In the genomic region with DNA sequence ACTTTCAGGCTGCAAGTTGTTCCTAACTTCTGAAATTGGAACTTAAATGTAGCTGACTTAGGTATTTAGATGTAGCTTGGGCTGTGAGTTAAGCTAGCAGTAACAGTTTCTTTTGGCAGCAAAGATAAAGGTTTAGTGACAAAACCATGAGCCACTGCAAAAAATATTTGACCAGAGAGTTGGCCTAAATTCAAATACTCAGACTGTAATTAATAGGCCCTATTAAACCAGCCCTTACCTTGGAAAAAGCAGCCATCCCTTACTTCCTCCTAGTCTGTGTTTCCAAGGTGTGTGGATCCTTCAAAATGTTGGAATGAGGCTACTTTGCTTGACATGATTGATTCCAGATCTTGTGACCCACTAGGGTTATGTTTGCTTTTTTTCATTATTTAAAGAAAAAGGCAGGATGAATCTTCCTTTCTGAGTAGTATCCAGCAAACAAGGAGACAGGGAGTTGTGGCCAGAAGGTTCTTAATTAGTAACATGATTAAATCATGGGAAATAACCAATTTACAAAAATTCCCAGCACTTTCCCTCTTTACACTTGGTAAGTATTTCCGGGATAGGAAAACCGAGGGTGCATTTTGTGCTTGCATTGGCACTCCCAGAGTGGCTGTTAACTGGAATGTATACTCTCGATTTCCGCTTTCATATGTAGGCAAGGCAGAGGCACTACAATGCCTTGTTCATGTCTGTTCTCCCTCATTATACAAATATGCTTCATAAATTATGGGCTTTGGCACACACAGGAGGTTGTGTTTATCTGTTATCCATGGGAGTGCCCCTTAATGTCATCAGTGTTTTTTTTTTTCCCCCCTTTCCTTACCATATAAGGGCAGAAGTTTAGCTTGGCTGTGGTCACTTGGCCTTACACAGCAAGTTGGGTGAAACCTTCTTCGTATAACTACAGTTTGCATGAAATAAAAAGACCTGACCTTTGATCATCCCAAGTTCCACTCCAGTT, we compare ENCODE assay signal across 9 cellular contexts. TPM values are rescaled to one million over a fixed set of nuclear protein-coding genes. Genes with fewer than 3 reads are reported as not detected.
DNase-seq lines count a peak whose midpoint lies in the region; ATAC-seq, FAIRE-seq and TF ChIP-seq lines count a peak whose summit lies in the region.
"Had no signal": no experiment of that assay in that cellular context is flagged by ENCODE, and none has a peak within 500 bp of the region (broad histone marks: within the 10 kb centered on the region; RNA-seq: fewer than 3 reads in every experiment).

No MANE protein-coding gene starts in this region.

- H3K27ac ChIP-seq in endothelial cell of umbilical vein (ENCODE audit: insufficient read depth, low read depth, low read length) = peak overlapping the region; percentile 67

- BruUV-seq in endothelial cell of umbilical vein (replicated peaks; lab: Mats Ljungman, UMichigan) = TSS peak; percentile 65

- intact Hi-C loops in endothelial cell of umbilical vein (cut with micrococcal nuclease) = loop anchor here (1.0 to 5.0 kb wide), 2 partner anchors 154 to 451 kb away; partner anchors contain the start of gene USP3

- H3K79me2 ChIP-seq in endothelial cell of umbilical vein (ENCODE audit: control insufficient read depth, insufficient read depth, low read length) = peaks cover 83% of the 10 kb centered on the region

- no peak overlapping the region for H2AFZ ChIP-seq in endothelial cell of umbilical vein (ENCODE audit: low read depth, low read length)

- peaks cover 78% of the 10 kb centered on the region for H3K4me1 ChIP-seq in endothelial cell of umbilical vein (ENCODE audit: control insufficient read depth, extremely low read depth, insufficient read depth, low read length)

- peak overlapping the region; percentile 22 for H3K9ac ChIP-seq in endothelial cell of umbilical vein (replicated peaks; ENCODE audit: extremely low read depth, insufficient read depth, low read length)

- H3K9me3 Mint-ChIP-seq in progenitor cell of endocrine pancreas (ENCODE audit: low read depth) = no peaks in the 10 kb centered on the region

- POLR2A ChIA-PET in endothelial cell of umbilical vein (lab: Charles Lee) = no interaction called here

- H3K4me3 ChIP-seq in endothelial cell of umbilical vein (replicated peaks in 1 of 3; ENCODE audit: insufficient read depth in 1 of 3, low read depth in 1 of 3, low read length in 3 of 3) = peak overlapping the region in 1 of 3 experiments; percentile 13

- CTCF ChIA-PET in endothelial cell of umbilical vein (lab: Charles Lee) = interaction anchor here (1.1 kb wide), 1 partner anchor 204 kb away, joined by 3 read pairs; no protein-coding TSS in a partner anchor

- H4K20me1 ChIP-seq in endothelial cell of umbilical vein (replicated peaks; ENCODE audit: control insufficient read depth, extremely low read depth, insufficient read depth, low read length) = peaks cover 2% of the 10 kb centered on the region

- peak; percentile 74 for DNase-seq in Daoy (ENCODE audit: low read depth)
- peak; percentile 98 for DNase-seq in NCI-H526 treated with DMSO at 0.1 percent for 48 hours (lab: John Stamatoyannopoulos, UW)
- DNase-seq in endothelial cell of umbilical vein (ENCODE audit: low read depth, low spot score) = peak; percentile 90
- no peak for DNase-seq in progenitor cell of endocrine pancreas (ENCODE audit: low spot score, unreplicated experiment)
- DNase-seq in NCI-H128 (lab: John Stamatoyannopoulos, UW; ENCODE audit: unreplicated experiment) = no peak
- DNase-seq in activated CD4-positive, alpha-beta T cell treated with anti-CD3 and anti-CD28 coated beads for 1 hour = no peak
- DNase-seq in mucosa of gallbladder (ENCODE audit: low spot score) = no peak
- DNase-seq: NCI-H187 treated with DMSO at 0.1 percent for 48 hours had no signal

- TF ChIP-seq CTCF in endothelial cell of umbilical vein (IDR thresholded peaks at IDR 0.05; ENCODE audit: extremely low read depth in 1 of 2, insufficient read depth in 1 of 2, low read depth in 1 of 2, low read length in 2 of 2) = no peak
- TF ChIP-seq CTCF in progenitor cell of endocrine pancreas (IDR thresholded peaks at IDR 0.05; ENCODE audit: unreplicated experiment) = no peak

- H3K27ac Mint-ChIP-seq in progenitor cell of endocrine pancreas = peak overlapping the region; percentile 61

- peaks cover 2% of the 10 kb centered on the region for H3K36me3 Mint-ChIP-seq in progenitor cell of endocrine pancreas (ENCODE audit: insufficient read depth)

- no peaks in the 10 kb centered on the region for H3K27me3 Mint-ChIP-seq in progenitor cell of endocrine pancreas

- dilution Hi-C loops in endothelial cell of umbilical vein (cut with MboI; ENCODE audit: extremely low pct_ligation_motif_present, low sequenced_read_pairs) = no loop called here

- peak overlapping the region; percentile 25 for H3K4me3 Mint-ChIP-seq in progenitor cell of endocrine pancreas (ENCODE audit: low read depth)

- H3K4me2 ChIP-seq in endothelial cell of umbilical vein (ENCODE audit: insufficient read depth, low read length) = peak overlapping the region; percentile 83

- H3K27me3 ChIP-seq in endothelial cell of umbilical vein (ENCODE audit: control insufficient read depth in 2 of 2, insufficient read depth in 2 of 2, low read length in 2 of 2) = no peaks in the 10 kb centered on the region

- no peak for ATAC-seq in HG03095 (IDR thresholded peaks at IDR 0.05; ENCODE audit: unreplicated experiment)

- FAIRE-seq in endothelial cell of umbilical vein (lab: Jason Lieb, UNC) = peak; percentile 84

- H3K9me1 ChIP-seq in endothelial cell of umbilical vein (replicated peaks; ENCODE audit: control insufficient read depth, extremely low read depth, insufficient read depth, low read length) = no peaks in the 10 kb centered on the region

- no peaks in the 10 kb centered on the region for H3K9me3 ChIP-seq in endothelial cell of umbilical vein (replicated peaks; ENCODE audit: control insufficient read depth, insufficient read depth, low read length)

- H3K36me3 ChIP-seq in endothelial cell of umbilical vein (ENCODE audit: control insufficient read depth in 2 of 2, extremely low read depth in 1 of 2, insufficient read depth in 2 of 2, low read length in 2 of 2) = peaks cover 2 to 11% of the 10 kb centered on the region in 2 experiments

- H3K4me1 Mint-ChIP-seq in progenitor cell of endocrine pancreas (ENCODE audit: low read depth) = peaks cover 70% of the 10 kb centered on the region

- TF ChIP-seq POLR2A in endothelial cell of umbilical vein (IDR thresholded peaks at IDR 0.05; ENCODE audit: low read depth, low read length) = peak; percentile 14

TF ChIP-seq in endothelial cell of umbilical vein, 7 proteins besides CTCF, POLR2A, EP300 and RAD21:
- TF ChIP-seq GATA2 (IDR thresholded peaks at IDR 0.05; ENCODE audit: insufficient read depth, insufficient read length, low read depth, low read length) (no peak), JUN (IDR thresholded peaks at IDR 0.05; ENCODE audit: borderline replicate concordance, insufficient read depth, insufficient read length, low read depth) (peak; percentile 13), FOS (IDR thresholded peaks at IDR 0.05; ENCODE audit: borderline replicate concordance, insufficient read depth, low read length) (no peak), POLR2AphosphoS5 (IDR thresholded peaks at IDR 0.05; ENCODE audit: insufficient read depth, low read depth, low read length) (no peak), EZH2 (IDR thresholded peaks at IDR 0.05; ENCODE audit: borderline replicate concordance, low read depth, low read length, severe bottlenecking) (no peak)

RNA-seq across cellular contexts. Expression of gene TPM1, which starts 8.5 kb away (rescaled TPM):
- total RNA-seq in Daoy (2014; rRNA removed; shearing (Covaris generic)) = 1,551 and 1,952 TPM in 2 replicates
- total RNA-seq in endothelial cell of umbilical vein (558 and 678 TPM in 2 replicates), progenitor cell of endocrine pancreas (284 and 300 TPM in 2 replicates), mucosa of gallbladder (1,361 TPM)
- 518 and 528 TPM in 2 replicates for polyA plus RNA-seq in endothelial cell of umbilical vein
- 740 and 824 TPM in 2 replicates for polyA plus RNA-seq in endothelial cell of umbilical vein (2011; cell fraction: cytosol; rRNA removed)
- 2,079 and 2,156 TPM in 2 replicates for polyA plus RNA-seq in endothelial cell of umbilical vein (2011; cell fraction: nucleus; rRNA removed)
- polyA plus RNA-seq in endothelial cell of umbilical vein (2012) = 679 and 811 TPM in 2 replicates
- polyA minus RNA-seq in endothelial cell of umbilical vein = 828 and 932 TPM in 2 replicates
- 30.8 TPM for polyA minus RNA-seq in endothelial cell of umbilical vein (2011; cell fraction: cytosol; rRNA and poly(A)+ RNA removed)
- 2,251 and 2,264 TPM in 2 replicates for polyA minus RNA-seq in endothelial cell of umbilical vein (2011; cell fraction: nucleus; rRNA and poly(A)+ RNA removed)

Comparison
In these comparisons a context has a peak if more than half of its experiments do, and no peak if none do; other contexts are left out.
1. DNase-seq: peak in Daoy (single experiment), NCI-H526 treated with DMSO at 0.1 percent for 48 hours (single experiment) and endothelial cell of umbilical vein (single experiment); none in progenitor cell of endocrine pancreas (single experiment), NCI-H128 (single experiment), activated CD4-positive, alpha-beta T cell treated with anti-CD3 and anti-CD28 coated beads for 1 hour (single experiment) and mucosa of gallbladder (single experiment).